9 cellular contexts compared by ENCODE assay signal in the genomic region with DNA sequence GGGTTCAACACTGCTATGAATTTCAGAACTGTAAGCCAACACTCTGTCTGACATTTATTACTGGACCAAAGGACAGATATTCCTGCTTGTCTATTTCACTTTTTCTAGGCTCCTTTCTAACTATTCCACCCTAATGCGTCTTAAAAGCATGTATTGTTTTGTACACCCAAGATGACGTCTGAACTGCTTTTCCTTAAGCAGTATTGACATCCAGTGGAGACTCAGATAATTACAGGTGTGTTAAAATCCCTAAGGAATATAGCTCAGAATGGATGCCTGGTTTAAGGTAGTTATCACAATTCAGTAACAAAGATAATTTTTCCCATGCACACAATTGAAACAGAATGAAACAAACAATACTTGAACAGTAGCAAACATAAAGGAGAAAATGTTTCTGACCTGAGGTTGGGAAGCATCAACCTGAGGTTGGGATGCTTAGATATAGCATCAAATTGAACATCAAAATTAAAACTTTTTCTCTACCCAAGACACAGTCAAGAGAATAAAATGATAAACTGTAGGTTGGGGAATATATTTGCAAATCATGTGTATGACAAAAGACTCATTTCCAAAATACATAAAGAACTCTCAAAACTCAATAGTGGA.
DNase-seq lines count a peak whose midpoint lies in the region; ATAC-seq and TF ChIP-seq lines count a peak whose summit lies in the region.
"Had no signal": no experiment of that assay in that cellular context is flagged by ENCODE, and none has a peak within 500 bp of the region (broad histone marks: within the 10 kb centered on the region; RNA-seq: fewer than 3 reads in every experiment).

No MANE protein-coding gene starts in this region.

- no peak overlapping the region for H4K5ac ChIP-seq in H9 (ENCODE audit: insufficient read length, low read depth, low read length)

- no CpG with 5 or more reads among the region's 2 CpGs for WGBS in H9 (ENCODE audit: extremely low coverage, insufficient read length, low lambda C conversion rate)

- no peak overlapping the region for H3K9ac ChIP-seq in H9 (ENCODE audit: extremely low read depth, insufficient read length, low read length)

- H3K27me3 Mint-ChIP-seq in H9 (ENCODE audit: low read depth): no peaks in the 10 kb centered on the region
- H3K27me3 Mint-ChIP-seq in activated T-cell treated with anti-CD3 and anti-CD28 coated beads, Interleukin-2, amount 50 U/mL, for 72 hours (ENCODE audit: low read depth): no peaks in the 10 kb centered on the region
- H3K27me3 Mint-ChIP-seq: dendritic cell treated with granulocyte-macrophage colony-stimulating factor and Interleukin-4, amounts not matched to agents 40 ng/mL and 50 ng/mL, for 4 days had no signal

- H3K79me2 ChIP-seq in H9 (ENCODE audit: insufficient read depth, low read length) (no peaks in the 10 kb centered on the region), OCI-LY7 (ENCODE audit: insufficient read depth, low read depth, low read length) (no peaks in the 10 kb centered on the region)

- H3K4me2 ChIP-seq in H9 (ENCODE audit: insufficient read depth, insufficient read length, low read length) (no peak overlapping the region), OCI-LY7 (ENCODE audit: low read length) (no peak overlapping the region)

- H3K36me3 ChIP-seq in OCI-LY7 (ENCODE audit: insufficient read depth, low read length): no peaks in the 10 kb centered on the region

- H3K79me1 ChIP-seq in H9 (ENCODE audit: insufficient read depth, low read depth, low read length, poor library complexity, severe bottlenecking): no peaks in the 10 kb centered on the region

- H2AK5ac ChIP-seq in H9 (ENCODE audit: insufficient read length, low read length): no peak overlapping the region

- H3K9me3 Mint-ChIP-seq in H9: no peaks in the 10 kb centered on the region; a peak in 2 of 5 replicates
- peaks cover 3 to 5% of the 10 kb centered on the region in 2 donors for H3K9me3 Mint-ChIP-seq in activated T-cell treated with anti-CD3 and anti-CD28 coated beads, Interleukin-2, amount 50 U/mL, for 72 hours

- peak; percentile 68 for TF ChIP-seq CTCF in H9 (conservative IDR thresholded peaks at IDR 0.05)
- TF ChIP-seq CTCF in OCI-LY7 (conservative IDR thresholded peaks at IDR 0.05; ENCODE audit: low read length): peak; percentile 36
- TF ChIP-seq CTCF in retinal pigment epithelial cell (conservative IDR thresholded peaks at IDR 0.05; ENCODE audit: low read depth, low read length): peak; percentile 48

- no peak overlapping the region for H3K4ac ChIP-seq in H9 (ENCODE audit: low read depth, low read length)

- ATAC-seq in GM18861 (IDR thresholded peaks at IDR 0.05; ENCODE audit: unreplicated experiment): no peak
- no peak for ATAC-seq in activated T-cell treated with anti-CD3 and anti-CD28 coated beads, Interleukin-2, amount 50 U/mL, for 72 hours (replicated peaks in 1 of 2)
- ATAC-seq in HG02840 (IDR thresholded peaks at IDR 0.05; ENCODE audit: low FRiP score, unreplicated experiment): no peak

- H3K4me3 ChIP-seq in OCI-LY7 (ENCODE audit: low read depth, low read length, poor library complexity, severe bottlenecking) (no peak overlapping the region), retinal pigment epithelial cell (ENCODE audit: low read length) (no peak overlapping the region)

- H3K9me3 ChIP-seq in H9 (ENCODE audit: control insufficient read depth, low read depth, low read length) (peaks cover 4% of the 10 kb centered on the region), OCI-LY7 (ENCODE audit: low read length) (no peaks in the 10 kb centered on the region)

- intact Hi-C loops in OCI-LY7 (cut with micrococcal nuclease; ENCODE audit: unreplicated experiment): no loop called here

- no peak overlapping the region for H3K4me3 Mint-ChIP-seq in H9
- no peak overlapping the region for H3K4me3 Mint-ChIP-seq in activated T-cell treated with anti-CD3 and anti-CD28 coated beads, Interleukin-2, amount 50 U/mL, for 72 hours
- H3K4me3 Mint-ChIP-seq: dendritic cell treated with granulocyte-macrophage colony-stimulating factor and Interleukin-4, amounts not matched to agents 40 ng/mL and 50 ng/mL, for 4 days had no signal

- no peak overlapping the region for H2BK15ac ChIP-seq in H9 (ENCODE audit: low read depth, low read length)

- no peak overlapping the region for H2AFZ ChIP-seq in H9 (ENCODE audit: low read length)
- H2AFZ ChIP-seq in OCI-LY7 (ENCODE audit: low read length): no peak overlapping the region

- no peak for DNase-seq in H9
- no peak for DNase-seq in OCI-LY7 (ENCODE audit: low spot score)
- DNase-seq in fibroblast of the conjunctiva (ENCODE audit: low read depth): peak; percentile 69
- DNase-seq in retinal pigment epithelial cell (ENCODE audit: low read depth): peak; percentile 21
- no peak for DNase-seq in DMS79 treated with DMSO at 0.1 percent for 48 hours (lab: John Stamatoyannopoulos, UW)
- DNase-seq in activated T-cell treated with anti-CD3 and anti-CD28 coated beads, Interleukin-2, amount 50 U/mL, for 72 hours: no peak

- CTCF ChIA-PET in OCI-LY7 (lab: Charles Lee; ENCODE audit: unreplicated experiment): no interaction called here

- H3T11ph ChIP-seq in H9 (ENCODE audit: low read length): no peak overlapping the region

- H3K4me1 Mint-ChIP-seq in H9: no peaks in the 10 kb centered on the region
- no peaks in the 10 kb centered on the region for H3K4me1 Mint-ChIP-seq in activated T-cell treated with anti-CD3 and anti-CD28 coated beads, Interleukin-2, amount 50 U/mL, for 72 hours (ENCODE audit: low read depth)

- POLR2A ChIA-PET in OCI-LY7 (lab: Charles Lee): interaction anchor here (0.6 kb wide), 1 partner anchor 420 kb away, joined by 6 read pairs; no protein-coding TSS in a partner anchor

- no TSS peak for BruUV-seq in OCI-LY7 (replicated peaks; lab: Mats Ljungman, UMichigan)

- H4K20me1 ChIP-seq in H9 (ENCODE audit: control insufficient read depth, insufficient read depth, insufficient read length) (no peaks in the 10 kb centered on the region), OCI-LY7 (ENCODE audit: insufficient read depth, low read length) (no peaks in the 10 kb centered on the region)

- H3K23me2 ChIP-seq in H9 (ENCODE audit: insufficient read length, low read depth, low read length, poor library complexity, severe bottlenecking): no peaks in the 10 kb centered on the region

- H3K23ac ChIP-seq in H9 (ENCODE audit: insufficient read length, low read depth, low read length): no peak overlapping the region

- H3K27ac ChIP-seq in H9 (ENCODE audit: insufficient read length, low read depth, low read length) (no peak overlapping the region), OCI-LY7 (ENCODE audit: low read depth, low read length, poor library complexity, severe bottlenecking) (no peak overlapping the region)

- no peaks in the 10 kb centered on the region for H3K36me3 Mint-ChIP-seq in H9 (ENCODE audit: insufficient read depth in 1 of 3, low read depth in 3 of 3)
- no peaks in the 10 kb centered on the region for H3K36me3 Mint-ChIP-seq in activated T-cell treated with anti-CD3 and anti-CD28 coated beads, Interleukin-2, amount 50 U/mL, for 72 hours (ENCODE audit: insufficient read depth in 2 of 2)

- H2BK5ac ChIP-seq in H9 (ENCODE audit: insufficient read length, low read length): no peak overlapping the region

- H3K56ac ChIP-seq in H9 (ENCODE audit: insufficient read length, low read depth, low read length): no peak overlapping the region

- H2BK12ac ChIP-seq in H9 (ENCODE audit: insufficient read length, low read depth, low read length): no peak overlapping the region

- H3K4me1 ChIP-seq in H9 (ENCODE audit: insufficient read depth, low read length): no peaks in the 10 kb centered on the region
- H3K4me1 ChIP-seq in OCI-LY7 (ENCODE audit: insufficient read depth, low read length, poor library complexity, severe bottlenecking): no peaks in the 10 kb centered on the region

- H3K18ac ChIP-seq in H9 (ENCODE audit: insufficient read length, low read depth, low read length): no peak overlapping the region

- H2BK120ac ChIP-seq in H9 (ENCODE audit: low read depth, low read length, poor library complexity, severe bottlenecking): no peak overlapping the region

- H2BK20ac ChIP-seq in H9 (ENCODE audit: low read depth, low read length, poor library complexity, severe bottlenecking): no peak overlapping the region

- H4K8ac ChIP-seq in H9 (replicated peaks; ENCODE audit: insufficient read length, low read depth, low read length): no peak overlapping the region

- H3K14ac ChIP-seq in H9 (ENCODE audit: insufficient read depth, low read length): no peak overlapping the region

- H3K27ac Mint-ChIP-seq in H9: no peak overlapping the region
- no peak overlapping the region for H3K27ac Mint-ChIP-seq in activated T-cell treated with anti-CD3 and anti-CD28 coated beads, Interleukin-2, amount 50 U/mL, for 72 hours
- H3K27ac Mint-ChIP-seq: dendritic cell treated with granulocyte-macrophage colony-stimulating factor and Interleukin-4, amounts not matched to agents 40 ng/mL and 50 ng/mL, for 4 days had no signal

- no peaks in the 10 kb centered on the region for H3K9me2 ChIP-seq in OCI-LY7 (ENCODE audit: insufficient read depth, low read length)

- H4K91ac ChIP-seq in H9 (ENCODE audit: insufficient read length, low read depth, low read length): no peak overlapping the region

- no peaks in the 10 kb centered on the region for H3K27me3 ChIP-seq in H9 (ENCODE audit: insufficient read depth, low read length)

Comparison
In these comparisons a context has a peak if more than half of its experiments do, and no peak if none do; other contexts are left out.
1. DNase-seq: peak in fibroblast of the conjunctiva (single experiment) and retinal pigment epithelial cell (single experiment); none in H9 (single experiment), OCI-LY7 (single experiment), DMS79 treated with DMSO at 0.1 percent for 48 hours (single experiment) and activated T-cell treated with anti-CD3 and anti-CD28 coated beads, Interleukin-2, amount 50 U/mL, for 72 hours (0 of 2).
2. Peak in every context shown above with its lines, with median percentiles within 50 percentile points of each other: CTCF ChIP-seq.